ENCODE assay signal across 17 cellular contexts in genomic region chr11:68136866-68137265, GRCh38.
"Had no signal": no experiment of that assay in that cellular context is flagged by ENCODE, and none has a peak within 500 bp of the region (broad histone marks: within the 10 kb centered on the region; RNA-seq: fewer than 3 reads in every experiment).

No MANE protein-coding gene starts in this region.

- H3K9me3 ChIP-seq: heart left ventricle, tibial nerve had no signal

- ATAC-seq: esophagus mucosa; heart left ventricle; left lobe of liver; naive thymus-derived CD8-positive, alpha-beta T cell; right cardiac atrium; stimulated activated effector memory CD8-positive, alpha-beta T cell treated with anti-CD3 and anti-CD28 coated beads, Interleukin-12 subunit alpha, Interleukin-12 subunit beta, amount 100 ng/mL, for 72 hours; stimulated activated naive CD8-positive, alpha-beta T cell treated with anti-CD3 and anti-CD28 coated beads, Interleukin-15, Interleukin-2, amounts not matched to agents 100 U/mL and 50 U/mL, for 24 hours had no signal

- H3K27ac Mint-ChIP-seq: naive thymus-derived CD8-positive, alpha-beta T cell; stimulated activated effector memory CD8-positive, alpha-beta T cell treated with anti-CD3 and anti-CD28 coated beads, Interleukin-12 subunit alpha, Interleukin-12 subunit beta, amount 100 ng/mL, for 72 hours had no signal

- H3K36me3 Mint-ChIP-seq: stimulated activated effector memory CD8-positive, alpha-beta T cell treated with anti-CD3 and anti-CD28 coated beads, Interleukin-12 subunit alpha, Interleukin-12 subunit beta, amount 100 ng/mL, for 72 hours had no signal

- H3K27me3 ChIP-seq: heart left ventricle, tibial nerve had no signal

- H3K4me3 ChIP-seq: heart left ventricle, tibial nerve had no signal

- FAIRE-seq: endometrium, frontal cortex, islet of Langerhans had no signal

- H3K4me3 Mint-ChIP-seq: naive thymus-derived CD8-positive, alpha-beta T cell; stimulated activated effector memory CD8-positive, alpha-beta T cell treated with anti-CD3 and anti-CD28 coated beads, Interleukin-12 subunit alpha, Interleukin-12 subunit beta, amount 100 ng/mL, for 72 hours had no signal

- H3K36me3 ChIP-seq: heart left ventricle, tibial nerve had no signal

- H3K27ac ChIP-seq: heart left ventricle, tibial nerve had no signal

- DNase-seq: effector memory CD4-positive, alpha-beta T cell; heart left ventricle; hypothalamus; kidney glomerular epithelial cell; mammary epithelial cell; naive thymus-derived CD8-positive, alpha-beta T cell; right cardiac atrium; stimulated activated CD4-positive, alpha-beta T cell treated with anti-CD3 and anti-CD28 coated beads, Interleukin-4, amount 100 ng/mL, for 1 hour; stimulated activated CD8-positive, alpha-beta memory T cell treated with anti-CD3 and anti-CD28 coated beads, Interleukin-4, amount 100 ng/mL, for 48 hours; stimulated activated naive CD8-positive, alpha-beta T cell treated with anti-CD3 and anti-CD28 coated beads, Interleukin-15, Interleukin-2, amounts not matched to agents 100 U/mL and 50 U/mL, for 24 hours had no signal
